15 cellular contexts compared by ENCODE assay signal in the genomic region with DNA sequence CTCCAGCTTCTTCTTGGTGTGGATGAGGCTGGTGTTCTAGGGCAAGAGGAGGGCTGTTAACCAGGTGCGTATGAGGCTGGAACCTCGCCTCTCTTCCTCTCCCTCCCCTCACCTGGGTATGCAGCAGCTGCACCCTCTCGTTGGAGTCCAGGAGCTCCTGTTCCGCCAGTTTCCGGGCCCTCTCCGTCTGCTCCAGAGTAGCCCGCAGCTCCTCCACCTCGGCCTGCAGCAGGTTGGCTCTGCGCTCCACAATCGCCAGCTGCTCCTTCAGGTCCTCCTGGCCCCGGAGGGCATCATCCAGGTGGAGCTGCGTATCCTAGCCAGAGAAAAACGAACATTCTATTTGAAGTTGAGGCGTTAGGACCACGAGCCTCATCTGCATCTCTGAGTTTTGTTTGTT. TPM values are rescaled to one million over a fixed set of nuclear protein-coding genes. Genes with fewer than 3 reads are reported as not detected.
A peak's percentile ranks its signal among the peaks of the same experiment; 100 is the strongest.
DNase-seq lines count a peak whose midpoint lies in the region; ATAC-seq and TF ChIP-seq lines count a peak whose summit lies in the region.
"Had no signal": no experiment of that assay in that cellular context is flagged by ENCODE, and none has a peak within 500 bp of the region (broad histone marks: within the 10 kb centered on the region; RNA-seq: fewer than 3 reads in every experiment).

No MANE protein-coding gene starts in this region.

- peaks cover 0 to 59% (median 5%) of the 10 kb centered on the region in 6 donors for H3K36me3 ChIP-seq in spleen
- H3K36me3 ChIP-seq: HAP-1 had no signal

- no peak overlapping the region for H3K4me3 ChIP-seq in spleen
- H3K4me3 ChIP-seq: BLaER1, GM12878, GM23338, HAP-1 had no signal

- ATAC-seq in GM21526 (IDR thresholded peaks at IDR 0.05; ENCODE audit: low FRiP score, unreplicated experiment), result no peak
- ATAC-seq: CD8-positive, alpha-beta T cell had no signal

- TF ChIP-seq CTCF in spleen (IDR thresholded peaks at IDR 0.05 in 8 of 11, conservative IDR thresholded peaks at IDR 0.05 in 3 of 11), result no peak

- no peaks in the 10 kb centered on the region for H3K9me3 ChIP-seq in spleen
- H3K9me3 ChIP-seq: BLaER1, Caco-2, HAP-1 had no signal

- H3K4me1 ChIP-seq in spleen, result peaks cover 0 to 12% (median 0%) of the 10 kb centered on the region in 6 donors
- H3K4me1 ChIP-seq: Caco-2, HAP-1 had no signal

- 87 to 92% (median 91%) methylated on average over 13 to 15 of the region's 15 CpGs for WGBS in spleen, 5 donors

- H3K27ac ChIP-seq in spleen, result no peak overlapping the region
- H3K27ac ChIP-seq: 22Rv1, BLaER1, C4-2B had no signal

- no peak for TF ChIP-seq POLR2A in spleen (IDR thresholded peaks at IDR 0.05)

- DNase-seq in NCI-H146 (lab: John Stamatoyannopoulos, UW) (peak; percentile 42), NCI-H146 treated with DMSO at 0.1 percent for 48 hours (lab: John Stamatoyannopoulos, UW; ENCODE audit: unreplicated experiment) (no peak), mesenteric fat pad (ENCODE audit: low spot score) (peak; percentile 81), spleen (peak; percentile 64), OCI-M2 (lab: John Stamatoyannopoulos, UW; ENCODE audit: unreplicated experiment) (no peak)
- DNase-seq: DMS153 had no signal

- intact Hi-C loops in spleen (cut with DNase I; ENCODE audit: low total_unique reads), result no loop called here

- no peaks in the 10 kb centered on the region for H3K27me3 ChIP-seq in spleen (replicated peaks in 1 of 7)
- H3K27me3 ChIP-seq: BLaER1 had no signal

RNA-seq across cellular contexts. Expression of a gene that starts 25.4 kb away (rescaled TPM):
- 3.8 TPM for total RNA-seq in mesenteric fat pad
- total RNA-seq in spleen, result 1 to 10 TPM; 2.2 to 6.0 (median 3.1) TPM
- polyA plus RNA-seq in spleen, result 1 to 10 TPM; 4.9 to 9.0 (median 8.0) TPM

Comparison
In these comparisons a context has a peak if more than half of its experiments do, and no peak if none do; other contexts are left out.
1. DNase-seq: peak in NCI-H146 (single experiment), mesenteric fat pad (single experiment) and spleen (single experiment); none in NCI-H146 treated with DMSO at 0.1 percent for 48 hours (single experiment) and OCI-M2 (single experiment).